In the genomic region with DNA sequence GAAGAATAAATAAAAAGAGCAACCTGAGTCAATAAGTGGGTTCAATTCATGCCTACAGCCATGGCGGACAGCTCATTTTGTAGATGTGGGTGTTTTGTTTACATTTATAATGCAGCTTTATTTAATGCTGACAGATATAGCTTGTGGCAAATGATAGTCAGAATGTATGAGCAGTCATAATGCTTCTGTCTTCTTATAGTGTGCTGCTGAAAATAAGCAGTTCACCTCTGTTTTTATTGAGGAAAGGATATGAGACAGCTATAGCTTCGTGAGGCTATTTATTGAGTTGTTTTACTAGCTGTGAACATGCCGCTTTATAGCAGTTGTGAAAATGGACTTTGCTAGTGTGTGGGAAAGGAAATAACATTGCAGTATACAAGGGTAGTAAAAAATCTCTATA, we compare ENCODE assay signal across 26 cellular contexts.
DNase-seq lines count a peak whose midpoint lies in the region; ATAC-seq and TF ChIP-seq lines count a peak whose summit lies in the region.
"Had no signal": no experiment of that assay in that cellular context is flagged by ENCODE, and none has a peak within 500 bp of the region (broad histone marks: within the 10 kb centered on the region; RNA-seq: fewer than 3 reads in every experiment).

No MANE protein-coding gene starts in this region.

- H3K4me3 Mint-ChIP-seq in GM23338 (no peak overlapping the region), WTC11 (no peak overlapping the region)
- no peak overlapping the region for H3K4me3 Mint-ChIP-seq in activated CD8-positive, alpha-beta T cell treated with anti-CD3 and anti-CD28 coated beads for 36 hours
- H3K4me3 Mint-ChIP-seq: activated naive CD4-positive, alpha-beta T cell treated with anti-CD3 and anti-CD28 coated beads, Interleukin-2, amount 50 U/mL, for 24 hours; CD8-positive, alpha-beta T cell; HFFc6; neural crest cell had no signal

- no peaks in the 10 kb centered on the region for H3K9me2 ChIP-seq in GM23338 (ENCODE audit: insufficient read depth)

- no peaks in the 10 kb centered on the region for H3K9me3 ChIP-seq in suprapubic skin
- H3K9me3 ChIP-seq: heart right ventricle, pancreas, upper lobe of left lung had no signal

- H3K79me2 ChIP-seq in GM23338 (replicated peaks; ENCODE audit: insufficient read depth): peaks cover 86% of the 10 kb centered on the region

- no peak overlapping the region for H2AFZ ChIP-seq in GM23338

- H3K36me3 ChIP-seq in GM23338 (ENCODE audit: insufficient read depth) (no peaks in the 10 kb centered on the region), suprapubic skin (no peaks in the 10 kb centered on the region)
- H3K36me3 ChIP-seq: heart right ventricle, pancreas, upper lobe of left lung had no signal

- no peak for TF ChIP-seq CTCF in GM23338 (conservative IDR thresholded peaks at IDR 0.05; ENCODE audit: low read depth in 2 of 2)
- TF ChIP-seq CTCF in WTC11 (IDR thresholded peaks at IDR 0.05): no peak
- no peak for TF ChIP-seq CTCF in suprapubic skin (IDR thresholded peaks at IDR 0.05)
- TF ChIP-seq CTCF in activated CD8-positive, alpha-beta T cell treated with anti-CD3 and anti-CD28 coated beads for 36 hours (IDR thresholded peaks at IDR 0.05): no peak

- 93% methylated on average over 3 of the region's 3 CpGs for WGBS in suprapubic skin

- H3K4me3 ChIP-seq in GM23338: no peak overlapping the region
- H3K4me3 ChIP-seq in suprapubic skin: no peak overlapping the region
- H3K4me3 ChIP-seq: heart right ventricle, pancreas, upper lobe of left lung had no signal

- H3K4me1 Mint-ChIP-seq in GM23338 (peaks cover 64% of the 10 kb centered on the region), WTC11 (peaks cover 68% of the 10 kb centered on the region)
- peaks cover 4% of the 10 kb centered on the region for H3K4me1 Mint-ChIP-seq in activated CD8-positive, alpha-beta T cell treated with anti-CD3 and anti-CD28 coated beads for 36 hours (ENCODE audit: low read depth)
- H3K4me1 Mint-ChIP-seq: activated naive CD4-positive, alpha-beta T cell treated with anti-CD3 and anti-CD28 coated beads, Interleukin-2, amount 50 U/mL, for 24 hours had no signal

- CTCF ChIA-PET in WTC11 (lab: Charles Lee): no interaction called here
- CTCF ChIA-PET in activated CD8-positive, alpha-beta T cell treated with anti-CD3 and anti-CD28 coated beads for 36 hours (lab: Charles Lee): no interaction called here

- ATAC-seq in GM23338 (no peak), WTC11 (no peak)
- no peak for ATAC-seq in activated CD8-positive, alpha-beta T cell treated with anti-CD3 and anti-CD28 coated beads for 36 hours
- ATAC-seq: activated CD4-positive, CD25-positive, alpha-beta regulatory T cell treated with anti-CD3 and anti-CD28 coated beads, Interleukin-2, amount 50 U/mL, for 24 hours; CD8-positive, alpha-beta T cell; heart right ventricle; pancreas; right cardiac atrium had no signal

- intact Hi-C loops in activated CD8-positive, alpha-beta T cell treated with anti-CD3 and anti-CD28 coated beads for 36 hours (cut with micrococcal nuclease): no loop called here

- no peak for TF ChIP-seq EP300 in suprapubic skin (IDR thresholded peaks at IDR 0.05)

- 0 out of 2 replicates have a peak overlapping the region, but pooled peaks have one; percentile 27 for H3K27ac Mint-ChIP-seq in GM23338
- H3K27ac Mint-ChIP-seq in WTC11: no peak overlapping the region
- no peak overlapping the region for H3K27ac Mint-ChIP-seq in activated CD8-positive, alpha-beta T cell treated with anti-CD3 and anti-CD28 coated beads for 36 hours
- H3K27ac Mint-ChIP-seq: activated naive CD4-positive, alpha-beta T cell treated with anti-CD3 and anti-CD28 coated beads, Interleukin-2, amount 50 U/mL, for 24 hours; CD8-positive, alpha-beta T cell; HFFc6 had no signal

- H3F3A ChIP-seq in GM23338 (replicated peaks; ENCODE audit: low read depth): no peaks in the 10 kb centered on the region

- POLR2A ChIA-PET in WTC11 (lab: Charles Lee): no interaction called here
- POLR2A ChIA-PET in activated CD8-positive, alpha-beta T cell treated with anti-CD3 and anti-CD28 coated beads for 36 hours (lab: Charles Lee): no interaction called here

- H3K27me3 ChIP-seq in GM23338 (ENCODE audit: insufficient read depth) (0 out of 2 replicates have a peak, but pooled peaks cover 8% of the 10 kb centered on the region), suprapubic skin (no peaks in the 10 kb centered on the region)
- H3K27me3 ChIP-seq: pancreas, upper lobe of left lung had no signal

- H3K27me3 Mint-ChIP-seq in GM23338 (ENCODE audit: insufficient read depth, low read depth, poor library complexity) (no peaks in the 10 kb centered on the region), WTC11 (ENCODE audit: low read depth) (no peaks in the 10 kb centered on the region; the same call in 1 of the 2 replicates)
- H3K27me3 Mint-ChIP-seq in activated CD8-positive, alpha-beta T cell treated with anti-CD3 and anti-CD28 coated beads for 36 hours: peaks cover 10% of the 10 kb centered on the region

- DNase-seq in COLO668 (lab: John Stamatoyannopoulos, UW; ENCODE audit: unreplicated experiment) (peak; percentile 20), GM23338 (ENCODE audit: low spot score) (no peak), NCI-H345 (lab: John Stamatoyannopoulos, UW) (peak; percentile 48), WTC11 (ENCODE audit: low spot score) (no peak), suprapubic skin (ENCODE audit: low spot score in 2 of 2) (no peak), middle frontal gyrus (ENCODE audit: extremely low spot score, low spot score) (no peak)
- no peak for DNase-seq in activated CD8-positive, alpha-beta T cell treated with anti-CD3 and anti-CD28 coated beads for 36 hours
- DNase-seq in activated naive CD4-positive, alpha-beta T cell treated with Interleukin-2 at 50 U/mL for 16 hours: no peak
- DNase-seq: activated CD4-positive, alpha-beta T cell treated with anti-CD3 and anti-CD28 coated beads, Interleukin-2, amount 50 U/mL, for 48 hours; activated CD8-positive, alpha-beta memory T cell treated with anti-CD3 and anti-CD28 coated beads, Interleukin-2, amount 50 U/mL, for 4 hours; amygdala; CD8-positive, alpha-beta T cell; effector CD8-positive, alpha-beta T cell; erythroblast; GDM1; heart right ventricle; HFFc6; NCI-H2029; NCI-H524 treated with DMSO at 0.1 percent for 48 hours; pancreas; right cardiac atrium; stimulated activated CD4-positive, alpha-beta T cell treated with anti-CD3 and anti-CD28 coated beads, Interleukin-4, amount 100 ng/mL, for 1 hour; upper lobe of left lung had no signal

- no peak overlapping the region for H3K4me2 ChIP-seq in GM23338

- H4K20me1 ChIP-seq in GM23338 (replicated peaks; ENCODE audit: insufficient read depth): peaks cover 5% of the 10 kb centered on the region; the same call in 1 of the 2 replicates

- H3K4me1 ChIP-seq in GM23338 (ENCODE audit: insufficient read depth) (peaks cover 66% of the 10 kb centered on the region), suprapubic skin (peaks cover 12% of the 10 kb centered on the region)

- H3K9me3 Mint-ChIP-seq in GM23338 (no peaks in the 10 kb centered on the region), WTC11 (no peaks in the 10 kb centered on the region)
- no peaks in the 10 kb centered on the region for H3K9me3 Mint-ChIP-seq in activated CD8-positive, alpha-beta T cell treated with anti-CD3 and anti-CD28 coated beads for 36 hours
- H3K9me3 Mint-ChIP-seq: activated naive CD4-positive, alpha-beta T cell treated with anti-CD3 and anti-CD28 coated beads, Interleukin-2, amount 50 U/mL, for 24 hours; CD8-positive, alpha-beta T cell; HFFc6; neural crest cell had no signal

- no peak overlapping the region for H3K27ac ChIP-seq in GM23338 (ENCODE audit: low read depth)
- H3K27ac ChIP-seq in suprapubic skin: no peak overlapping the region
- H3K27ac ChIP-seq: heart right ventricle, pancreas, upper lobe of left lung had no signal

- TF ChIP-seq POLR2A in suprapubic skin (IDR thresholded peaks at IDR 0.05): no peak

- H3K36me3 Mint-ChIP-seq in GM23338 (ENCODE audit: low read depth): no peaks in the 10 kb centered on the region
- H3K36me3 Mint-ChIP-seq in WTC11: no peaks in the 10 kb centered on the region
- no peaks in the 10 kb centered on the region for H3K36me3 Mint-ChIP-seq in activated CD8-positive, alpha-beta T cell treated with anti-CD3 and anti-CD28 coated beads for 36 hours (ENCODE audit: low read depth)
- H3K36me3 Mint-ChIP-seq: activated naive CD4-positive, alpha-beta T cell treated with anti-CD3 and anti-CD28 coated beads, Interleukin-2, amount 50 U/mL, for 24 hours; CD8-positive, alpha-beta T cell had no signal

TF ChIP-seq in GM23338, 12 proteins besides CTCF, POLR2A, EP300 and RAD21 (continues in another document):
- no peak for TF ChIP-seq JUNB (IDR thresholded peaks at IDR 0.05; ENCODE audit: unreplicated experiment)
- TF ChIP-seq EZH2 (IDR thresholded peaks at IDR 0.05; ENCODE audit: low read depth, unreplicated experiment): no peak
- TF ChIP-seq EZH2phosphoT487 (IDR thresholded peaks at IDR 0.05; ENCODE audit: unreplicated experiment): no peak
- no peak for TF ChIP-seq CREB1 (CRISPR knock-in tag; IDR thresholded peaks at IDR 0.05; ENCODE audit: low read depth)
- no peak for TF ChIP-seq NANOG (IDR thresholded peaks at IDR 0.05; ENCODE audit: borderline replicate concordance)
- no peak for TF ChIP-seq ZNF114 (CRISPR knock-in tag; IDR thresholded peaks at IDR 0.05)

TF ChIP-seq in WTC11, 78 proteins besides CTCF, POLR2A, EP300 and RAD21 (continues in another document):
- TF ChIP-seq, protein P1, sequence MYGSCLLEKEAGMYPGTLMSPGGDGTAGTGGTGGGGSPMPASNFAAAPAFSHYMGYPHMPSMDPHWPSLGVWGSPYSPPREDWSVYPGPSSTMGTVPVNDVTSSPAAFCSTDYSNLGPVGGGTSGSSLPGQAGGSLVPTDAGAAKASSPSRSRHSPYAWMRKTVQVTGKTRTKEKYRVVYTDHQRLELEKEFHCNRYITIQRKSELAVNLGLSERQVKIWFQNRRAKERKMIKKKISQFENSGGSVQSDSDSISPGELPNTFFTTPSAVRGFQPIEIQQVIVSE (CRISPR knock-in tag; IDR thresholded peaks at IDR 0.05; ENCODE audit: borderline replicate concordance): peak; percentile 81

Comparison
In these comparisons a context has a peak if more than half of its experiments do, and no peak if none do; other contexts are left out.
1. DNase-seq: peak in COLO668 (single experiment) and NCI-H345 (single experiment); none in GM23338 (single experiment), WTC11 (single experiment), suprapubic skin (0 of 2), activated CD8-positive, alpha-beta T cell treated with anti-CD3 and anti-CD28 coated beads for 36 hours (single experiment), middle frontal gyrus (single experiment) and activated naive CD4-positive, alpha-beta T cell treated with Interleukin-2 at 50 U/mL for 16 hours (single experiment).